Comparison of ENCODE assay signal across 9 cellular contexts in genomic region chr13:23087884-23088283, GRCh38.
DNase-seq lines count a peak whose midpoint lies in the region; ATAC-seq and TF ChIP-seq lines count a peak whose summit lies in the region.
"Had no signal": no experiment of that assay in that cellular context is flagged by ENCODE, and none has a peak within 500 bp of the region (broad histone marks: within the 10 kb centered on the region; RNA-seq: fewer than 3 reads in every experiment).

No MANE protein-coding gene starts in this region.

- H3K4me1 Mint-ChIP-seq in nephron progenitor cell = no peaks in the 10 kb centered on the region
- H3K4me1 Mint-ChIP-seq in natural killer cell = no peaks in the 10 kb centered on the region
- H3K4me1 Mint-ChIP-seq: central memory CD8-positive, alpha-beta T cell had no signal

- H3K36me3 Mint-ChIP-seq in nephron progenitor cell (ENCODE audit: low read depth) (no peaks in the 10 kb centered on the region), natural killer cell (no peaks in the 10 kb centered on the region)

- DNase-seq in ELR (ENCODE audit: low read depth) (peak; percentile 11), LNCaP clone FGC (ENCODE audit: low read depth) (no peak), amniotic epithelial cell (ENCODE audit: low read depth) (peak; percentile 39), nephron progenitor cell (peak; percentile 9), natural killer cell (no peak)

- H3K9me3 Mint-ChIP-seq in nephron progenitor cell (peaks cover 19% of the 10 kb centered on the region), natural killer cell (peaks cover 2 to 3% of the 10 kb centered on the region in 2 donors)
- H3K9me3 Mint-ChIP-seq: central memory CD8-positive, alpha-beta T cell had no signal

- H3K27ac ChIP-seq in 22Rv1 = no peak overlapping the region

- H3K27ac Mint-ChIP-seq in nephron progenitor cell (no peak overlapping the region), natural killer cell (no peak overlapping the region)

- TF ChIP-seq CTCF in 22Rv1 (IDR thresholded peaks at IDR 0.05) = peak; percentile 79
- peak; percentile 51 for TF ChIP-seq CTCF in LNCaP clone FGC (IDR thresholded peaks at IDR 0.05; ENCODE audit: control insufficient read depth, extremely low read depth, insufficient read depth)
- TF ChIP-seq CTCF in nephron progenitor cell (IDR thresholded peaks at IDR 0.05) = no peak
- no peak for TF ChIP-seq CTCF in natural killer cell (IDR thresholded peaks at IDR 0.05)

- intact Hi-C loops in natural killer cell (cut with micrococcal nuclease) = no loop called here

- H3K27me3 Mint-ChIP-seq in nephron progenitor cell (ENCODE audit: low read depth, poor library complexity) (peaks cover 3% of the 10 kb centered on the region), natural killer cell (ENCODE audit: low read depth in 2 of 2) (no peaks in the 10 kb centered on the region)

- H3K4me3 Mint-ChIP-seq in nephron progenitor cell (no peak overlapping the region), natural killer cell (no peak overlapping the region)
- H3K4me3 Mint-ChIP-seq: central memory CD8-positive, alpha-beta T cell had no signal

- ATAC-seq in GM18520 (IDR thresholded peaks at IDR 0.05; ENCODE audit: unreplicated experiment) (no peak), natural killer cell (no peak), GM21529 (IDR thresholded peaks at IDR 0.05; ENCODE audit: unreplicated experiment) (no peak)

- no peak overlapping the region for H3K4me3 ChIP-seq in LNCaP clone FGC (ENCODE audit: low read depth, low read length)

Comparison
In these comparisons a context has a peak if more than half of its experiments do, and no peak if none do; other contexts are left out.
1. CTCF ChIP-seq: peak in 22Rv1 (single experiment) and LNCaP clone FGC (single experiment); none in nephron progenitor cell (single experiment) and natural killer cell (single experiment).
2. DNase-seq: peak in ELR (single experiment), amniotic epithelial cell (single experiment) and nephron progenitor cell (single experiment); none in LNCaP clone FGC (single experiment) and natural killer cell (single experiment).